ENCODE assay signal across 17 cellular contexts in the genomic region with DNA sequence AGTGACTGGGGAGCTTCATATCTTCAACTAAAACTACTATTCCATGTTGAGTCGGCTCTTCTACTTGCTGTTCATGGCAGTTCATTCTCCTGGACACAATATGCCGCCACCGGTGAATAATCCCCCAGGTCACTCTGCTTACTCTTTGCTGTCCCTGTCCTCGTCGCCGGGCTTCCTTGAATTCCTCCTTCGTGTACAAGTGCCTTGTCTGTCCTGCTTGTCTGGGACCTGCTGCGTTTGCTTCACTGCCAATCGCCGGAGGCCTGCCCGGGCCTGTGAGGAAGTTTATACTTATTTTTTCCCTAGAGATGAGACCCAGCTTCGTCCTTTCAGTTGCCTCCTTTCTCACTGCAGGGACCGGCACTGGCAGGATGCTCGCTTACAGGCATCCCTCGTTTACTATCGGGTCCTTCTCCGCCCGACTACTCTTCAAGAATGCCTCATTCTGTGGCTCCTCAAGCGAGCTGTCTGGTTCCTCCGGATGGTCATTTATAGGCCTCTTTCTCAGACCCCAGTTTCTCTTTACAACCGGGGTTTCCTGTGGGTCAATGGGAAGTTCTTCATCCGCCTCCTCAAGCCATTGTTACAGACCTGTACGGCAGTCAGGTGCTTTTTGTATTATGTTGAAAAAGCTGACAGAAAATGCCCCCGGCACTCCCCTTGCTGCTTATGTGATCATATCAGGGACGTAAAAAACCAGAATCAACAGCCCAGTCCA. TPM values are rescaled to one million over a fixed set of nuclear protein-coding genes. Genes with fewer than 3 reads are reported as not detected.
DNase-seq lines count a peak whose midpoint lies in the region; ATAC-seq and TF ChIP-seq lines count a peak whose summit lies in the region.
"Had no signal": no experiment of that assay in that cellular context is flagged by ENCODE, and none has a peak within 500 bp of the region (broad histone marks: within the 10 kb centered on the region; RNA-seq: fewer than 3 reads in every experiment).

No MANE protein-coding gene starts in this region.

- peak overlapping the region; percentile 26 for H3K27ac ChIP-seq in left ventricle myocardium inferior (replicated peaks)
- H3K27ac ChIP-seq in right atrium auricular region = no peak overlapping the region
- H3K27ac ChIP-seq in prostate gland = peak overlapping the region; percentile 19 to 39
- H3K27ac ChIP-seq: BLaER1 treated with 17β-estradiol and CSF1 and Interleukin-3, amounts not matched to agents 10 nM and 100 nM had no signal

- H3K4me1 ChIP-seq in left ventricle myocardium inferior (no peaks in the 10 kb centered on the region), right atrium auricular region (no peaks in the 10 kb centered on the region), prostate gland (replicated peaks) (no peaks in the 10 kb centered on the region)

- no peak for TF ChIP-seq POLR2A in prostate gland (IDR thresholded peaks at IDR 0.05)

- H3K9me3 ChIP-seq in left ventricle myocardium inferior (replicated peaks) (no peaks in the 10 kb centered on the region), right atrium auricular region (no peaks in the 10 kb centered on the region), prostate gland (no peaks in the 10 kb centered on the region)

- H3K36me3 ChIP-seq in left ventricle myocardium inferior (no peaks in the 10 kb centered on the region), right atrium auricular region (no peaks in the 10 kb centered on the region), prostate gland (no peaks in the 10 kb centered on the region)
- H3K36me3 ChIP-seq: BLaER1 treated with 17β-estradiol and CSF1 and Interleukin-3, amounts not matched to agents 10 nM and 100 nM had no signal

- H3K27me3 ChIP-seq in left ventricle myocardium inferior (ENCODE audit: low read depth) (peaks cover 9% of the 10 kb centered on the region), right atrium auricular region (no peaks in the 10 kb centered on the region), prostate gland (replicated peaks; ENCODE audit: insufficient read depth) (no peaks in the 10 kb centered on the region)
- H3K27me3 ChIP-seq: BLaER1 treated with 17β-estradiol and CSF1 and Interleukin-3, amounts not matched to agents 10 nM and 100 nM had no signal

- H3K4me3 ChIP-seq in left ventricle myocardium inferior = peak overlapping the region; percentile 37
- no peak overlapping the region for H3K4me3 ChIP-seq in right atrium auricular region
- no peak overlapping the region for H3K4me3 ChIP-seq in epithelial cell of esophagus (ENCODE audit: low read length)
- H3K4me3 ChIP-seq in prostate gland = no peak overlapping the region
- H3K4me3 ChIP-seq: BLaER1 treated with 17β-estradiol and CSF1 and Interleukin-3, amounts not matched to agents 10 nM and 100 nM; GM23338 had no signal

- WGBS in prostate gland = 31% methylated on average over 25 of the region's 25 CpGs

- no peak for TF ChIP-seq CTCF in left ventricle myocardium inferior (IDR thresholded peaks at IDR 0.05; ENCODE audit: borderline replicate concordance)
- TF ChIP-seq CTCF in right atrium auricular region (IDR thresholded peaks at IDR 0.05) = no peak
- TF ChIP-seq CTCF in epithelial cell of esophagus (IDR thresholded peaks at IDR 0.05; ENCODE audit: insufficient read depth, low read depth, low read length, missing control alignments) = no peak
- no peak for TF ChIP-seq CTCF in prostate gland (IDR thresholded peaks at IDR 0.05)

- ATAC-seq in GM19452 (IDR thresholded peaks at IDR 0.05; ENCODE audit: unreplicated experiment) = no peak
- ATAC-seq: GM23338 had no signal

- DNase-seq in left ventricle myocardium inferior (no peak), right atrium auricular region (ENCODE audit: low spot score) (no peak), epithelial cell of esophagus (ENCODE audit: low read depth) (peak; percentile 15), prostate gland (ENCODE audit: low spot score) (peak; percentile 47), hypothalamus (lab: John Stamatoyannopoulos, UW) (no peak)
- DNase-seq in activated naive CD4-positive, alpha-beta T cell treated with Interleukin-2 at 50 U/mL for 16 hours = no peak
- DNase-seq: ACHN; Calu3; CD4-positive, CD25-positive, alpha-beta regulatory T cell; DMS 273 treated with DMSO at 0.1 percent for 48 hours; H7 had no signal

- intact Hi-C loops in left ventricle myocardium inferior (cut with micrococcal nuclease) = no loop called here
- intact Hi-C loops in prostate gland (cut with DNase I) = no loop called here

RNA-seq across cellular contexts. Expression of a gene that starts 5.5 kb away (rescaled TPM):
- total RNA-seq in left ventricle myocardium inferior (0.11 TPM), right atrium auricular region (not detected), prostate gland (under 1 TPM in 1 of 2 donors, not detected in 1; 0.40 TPM)
- total RNA-seq: A172; Calu3; CD4-positive, CD25-positive, alpha-beta regulatory T cell; Daoy; HT-29 had no signal

RNA-seq across cellular contexts. Expression of a gene that starts 36.3 kb away (rescaled TPM):
- total RNA-seq in left ventricle myocardium inferior = not detected
- total RNA-seq in right atrium auricular region = not detected
- total RNA-seq in prostate gland = not detected
- total RNA-seq: A172; Calu3; CD4-positive, CD25-positive, alpha-beta regulatory T cell; Daoy; HT-29 had no signal

RNA-seq across cellular contexts. Expression of a gene that starts 45.5 kb away (rescaled TPM):
- total RNA-seq in left ventricle myocardium inferior (5.9 TPM), right atrium auricular region (1 to 10 TPM; 3.9 to 5.5 TPM), prostate gland (10 to 100 TPM; 15.8 to 31.8 TPM)

Comparison
In these comparisons a context has a peak if more than half of its experiments do, and no peak if none do; other contexts are left out.
1. H3K27ac ChIP-seq: peak in left ventricle myocardium inferior (single experiment) and prostate gland (2 of 2); none in right atrium auricular region (0 of 2).
2. DNase-seq: peak in epithelial cell of esophagus (single experiment) and prostate gland (single experiment); none in left ventricle myocardium inferior (single experiment), right atrium auricular region (single experiment), activated naive CD4-positive, alpha-beta T cell treated with Interleukin-2 at 50 U/mL for 16 hours (single experiment) and hypothalamus (0 of 51).